In the genomic region with DNA sequence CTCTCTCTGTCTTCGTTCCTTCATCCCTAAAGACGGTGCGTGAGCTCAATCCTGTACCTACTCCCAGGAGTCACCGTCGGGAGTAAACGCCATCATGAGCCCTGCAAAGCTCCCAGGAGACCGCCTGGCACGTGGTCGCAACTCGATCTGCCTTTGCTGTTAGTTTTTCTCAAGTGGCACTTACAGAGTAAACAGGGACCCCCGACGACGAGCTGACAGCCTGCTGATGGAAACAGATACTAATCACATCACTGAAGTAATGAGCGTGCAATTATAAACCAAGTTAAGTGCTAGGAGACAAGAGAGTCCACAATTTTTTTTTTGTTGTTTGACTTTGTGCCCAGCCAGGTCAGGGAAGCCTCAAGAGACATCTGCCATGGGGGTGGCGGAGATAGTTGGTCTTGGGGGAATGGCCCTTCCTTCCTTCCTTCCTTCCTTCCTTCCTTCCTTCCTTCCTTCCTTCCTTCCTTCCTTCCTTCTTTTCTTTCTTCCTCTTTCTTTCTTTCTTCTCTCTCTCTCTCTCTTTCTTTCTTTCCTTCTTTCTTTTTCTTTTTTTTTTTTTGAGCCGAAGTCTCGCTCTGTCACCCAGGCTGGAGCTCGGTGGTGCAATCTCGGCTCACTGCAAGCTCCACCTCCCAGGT, we compare ENCODE assay signal across 27 cellular contexts. TPM values are rescaled to one million over a fixed set of nuclear protein-coding genes. Genes with fewer than 3 reads are reported as not detected.
A peak's percentile ranks its signal among the peaks of the same experiment; 100 is the strongest.
DNase-seq lines count a peak whose midpoint lies in the region; ATAC-seq and TF ChIP-seq lines count a peak whose summit lies in the region.
"Had no signal": no experiment of that assay in that cellular context is flagged by ENCODE, and none has a peak within 500 bp of the region (broad histone marks: within the 10 kb centered on the region; RNA-seq: fewer than 3 reads in every experiment).

No MANE protein-coding gene starts in this region.

- ATAC-seq in left lobe of liver (no peak), GM21360 (IDR thresholded peaks at IDR 0.05; ENCODE audit: unreplicated experiment) (no peak)
- ATAC-seq: activated CD8-positive, alpha-beta memory T cell treated with anti-CD3 and anti-CD28 coated beads, Interleukin-2, amount 10 ng/mL, durations not matched to agents 7 days and 5 days; activated T-cell treated with anti-CD3 and anti-CD28 coated beads, Interleukin-2, amount 50 U/mL, for 72 hours; body of pancreas; gastrocnemius medialis; left cardiac atrium; sciatic nerve; stimulated activated naive B cell treated with anti-CD40 and anti-IgM and Interleukin-4, amounts not matched to agents 10 μg/mL and 1 μg/mL and 100 μg/mL, for 72 hours; T-cell had no signal

- CTCF ChIA-PET in Calu3 (lab: Charles Lee): no interaction called here

- peaks cover 43% of the 10 kb centered on the region for H3K4me1 Mint-ChIP-seq in Calu3 (ENCODE audit: low read depth, unreplicated experiment)
- H3K4me1 Mint-ChIP-seq: activated B cell treated with CpG ODN at 0.5 μM for 24 hours, T-cell had no signal

- DNase-seq in Calu3: no peak
- peak; percentile 14 for DNase-seq in NCI-H1092 (lab: John Stamatoyannopoulos, UW)
- DNase-seq in NCI-H69 (lab: John Stamatoyannopoulos, UW): peak; percentile 69
- peak; percentile 87 for DNase-seq in left kidney (ENCODE audit: low read depth, low spot score)
- no peak for DNase-seq in left lobe of liver (ENCODE audit: low spot score)
- no peak for DNase-seq in activated CD4-positive, alpha-beta T cell treated with anti-CD3 and anti-CD28 coated beads for 48 hours
- DNase-seq: activated B cell treated with CpG ODN at 0.5 μM for 24 hours; activated CD8-positive, alpha-beta memory T cell treated with anti-CD3 and anti-CD28 coated beads, Interleukin-2, amount 10 ng/mL, durations not matched to agents 7 days and 5 days; activated naive CD4-positive, alpha-beta T cell; activated T-cell treated with anti-CD3 and anti-CD28 coated beads, Interleukin-2, amount 50 U/mL, for 72 hours; body of pancreas; dermis blood vessel endothelial cell; DMS 273 treated with DMSO at 0.1 percent for 48 hours; gastrocnemius medialis; H9; left cardiac atrium; MM.1S; NCI-H2029; NCI-H446 treated with DMSO at 0.1 percent for 48 hours; stimulated activated naive B cell treated with anti-CD40 and anti-IgM and Interleukin-4, amounts not matched to agents 10 μg/mL and 1 μg/mL and 100 μg/mL, for 72 hours; T-cell had no signal

- H3K9me3 Mint-ChIP-seq in Calu3 (ENCODE audit: low read depth, unreplicated experiment): peaks cover 6% of the 10 kb centered on the region
- H3K9me3 Mint-ChIP-seq: activated T-cell treated with anti-CD3 and anti-CD28 coated beads, Interleukin-2, amount 50 U/mL, for 72 hours; T-cell had no signal

- TF ChIP-seq CTCF in Calu3 (IDR thresholded peaks at IDR 0.05; ENCODE audit: unreplicated experiment): no peak

- no TSS peak for BruUV-seq in Calu3 (replicated peaks; lab: Mats Ljungman, UMichigan)

- peaks cover 62% of the 10 kb centered on the region for H3K36me3 Mint-ChIP-seq in Calu3 (ENCODE audit: insufficient read depth, unreplicated experiment)
- H3K36me3 Mint-ChIP-seq: activated CD8-positive, alpha-beta memory T cell treated with anti-CD3 and anti-CD28 coated beads, Interleukin-2, amount 10 ng/mL, durations not matched to agents 7 days and 5 days; T-cell had no signal

- H3K27ac Mint-ChIP-seq in Calu3 (ENCODE audit: unreplicated experiment): peak overlapping the region; percentile 16
- H3K27ac Mint-ChIP-seq: activated B cell treated with CpG ODN at 0.5 μM for 24 hours; activated CD8-positive, alpha-beta memory T cell treated with anti-CD3 and anti-CD28 coated beads, Interleukin-2, amount 10 ng/mL, durations not matched to agents 7 days and 5 days; activated T-cell treated with anti-CD3 and anti-CD28 coated beads, Interleukin-2, amount 50 U/mL, for 72 hours; stimulated activated naive B cell treated with anti-CD40 and anti-IgM and Interleukin-4, amounts not matched to agents 10 μg/mL and 1 μg/mL and 100 μg/mL, for 72 hours; T-cell had no signal

- intact Hi-C loops in Calu3 (cut with micrococcal nuclease; ENCODE audit: unreplicated experiment): no loop called here

- H3K4me3 Mint-ChIP-seq in Calu3 (ENCODE audit: low read depth, unreplicated experiment): no peak overlapping the region
- H3K4me3 Mint-ChIP-seq: activated B cell treated with CpG ODN at 0.5 μM for 24 hours; activated CD8-positive, alpha-beta memory T cell treated with anti-CD3 and anti-CD28 coated beads, Interleukin-2, amount 10 ng/mL, durations not matched to agents 7 days and 5 days; activated T-cell treated with anti-CD3 and anti-CD28 coated beads, Interleukin-2, amount 50 U/mL, for 72 hours; H9; stimulated activated naive B cell treated with anti-CD40 and anti-IgM and Interleukin-4, amounts not matched to agents 10 μg/mL and 1 μg/mL and 100 μg/mL, for 72 hours; T-cell had no signal

- H3K27me3 Mint-ChIP-seq in Calu3 (ENCODE audit: unreplicated experiment): no peaks in the 10 kb centered on the region

RNA-seq across cellular contexts. Expression of gene CACNG6, which starts 23.6 kb away (rescaled TPM):
- total RNA-seq in Calu3 (2022): 137 and 144 TPM in 2 replicates
- not detected for total RNA-seq in left lobe of liver
- total RNA-seq: activated B cell treated with CpG ODN at 0.5 μM for 24 hours; activated CD8-positive, alpha-beta memory T cell treated with anti-CD3 and anti-CD28 coated beads, Interleukin-2, amount 10 ng/mL, durations not matched to agents 7 days and 5 days; activated T-cell treated with anti-CD3 and anti-CD28 coated beads, Interleukin-2, amount 50 U/mL, for 72 hours; body of pancreas; posterior vena cava; sciatic nerve; T-cell had no signal

RNA-seq across cellular contexts. Expression of gene VSTM1, which starts 48.7 kb away (rescaled TPM):
- total RNA-seq in Calu3 (2022) (not detected in 2 replicates), left lobe of liver (not detected)
- total RNA-seq: activated B cell treated with CpG ODN at 0.5 μM for 24 hours; activated CD8-positive, alpha-beta memory T cell treated with anti-CD3 and anti-CD28 coated beads, Interleukin-2, amount 10 ng/mL, durations not matched to agents 7 days and 5 days; activated T-cell treated with anti-CD3 and anti-CD28 coated beads, Interleukin-2, amount 50 U/mL, for 72 hours; body of pancreas; dermis blood vessel endothelial cell; gastrocnemius medialis; H9; hepatocyte; SJSA1; T-cell; temporal lobe had no signal

RNA-seq across cellular contexts. Expression of gene CACNG8, which starts 52.3 kb away (rescaled TPM):
- total RNA-seq in Calu3 (2022) (13.4 and 19.0 TPM in 2 replicates), left lobe of liver (not detected)
- total RNA-seq: activated B cell treated with CpG ODN at 0.5 μM for 24 hours; activated CD8-positive, alpha-beta memory T cell treated with anti-CD3 and anti-CD28 coated beads, Interleukin-2, amount 10 ng/mL, durations not matched to agents 7 days and 5 days; body of pancreas; SJSA1 had no signal

Comparison
In these comparisons a context has a peak if more than half of its experiments do, and no peak if none do; other contexts are left out.
1. DNase-seq: peak in NCI-H1092 (single experiment), NCI-H69 (single experiment) and left kidney (single experiment); none in Calu3 (single experiment), left lobe of liver (single experiment) and activated CD4-positive, alpha-beta T cell treated with anti-CD3 and anti-CD28 coated beads for 48 hours (single experiment).
2. RNA of gene CACNG6, which starts 23.6 kb away (total RNA-seq): 137 to 144 TPM in Calu3; not detected in left lobe of liver (single experiment); every median in the first group is over 100 times any median in the second.
3. RNA of gene CACNG8, which starts 52.3 kb away (total RNA-seq): 13.4 to 19.0 TPM in Calu3; not detected in left lobe of liver (single experiment); every median in the first group is over 10 times any median in the second.